1 cellular context compared by ENCODE assay signal in genomic region chr17:42111901-42112551, GRCh38.
TF ChIP-seq lines count a peak whose summit lies in the region.

No MANE protein-coding gene starts in this region.

TF ChIP-seq in SK-N-SH treated with all-trans-retinoic acid at 6 μM for 48 hours, 23 proteins besides CTCF, POLR2A, EP300 and RAD21 (continued from another document):
- no peak for TF ChIP-seq OSR1 (CRISPR knock-in tag; IDR thresholded peaks at IDR 0.05)
- TF ChIP-seq GLIS3 (CRISPR knock-in tag; IDR thresholded peaks at IDR 0.05), result no peak
- TF ChIP-seq ZNF70 (CRISPR knock-in tag; IDR thresholded peaks at IDR 0.05), result no peak
- TF ChIP-seq TOX (CRISPR knock-in tag; IDR thresholded peaks at IDR 0.05; ENCODE audit: borderline replicate concordance), result no peak
- no peak for TF ChIP-seq POU6F1 (CRISPR knock-in tag; IDR thresholded peaks at IDR 0.05; ENCODE audit: borderline replicate concordance, low read depth)
- no peak for TF ChIP-seq CREB5 (CRISPR knock-in tag; IDR thresholded peaks at IDR 0.05; ENCODE audit: low read depth)
- TF ChIP-seq RARB (CRISPR knock-in tag; IDR thresholded peaks at IDR 0.05), result no peak
